In genomic region chr10:115001506-115002381, GRCh38 we compare ENCODE assay signal across 8 cellular contexts.
DNase-seq lines count a peak whose midpoint lies in the region; ATAC-seq and TF ChIP-seq lines count a peak whose summit lies in the region.

No MANE protein-coding gene starts in this region.

- H3K79me2 ChIP-seq in Karpas-422 (ENCODE audit: low read length), result no peaks in the 10 kb centered on the region

- H3K9ac ChIP-seq in Karpas-422 (ENCODE audit: low read length), result no peak overlapping the region

- peaks cover 2% of the 10 kb centered on the region; the same call in 1 of the 2 replicates for H3K27me3 ChIP-seq in Karpas-422 (ENCODE audit: low read length)

- no peaks in the 10 kb centered on the region for H3K9me3 ChIP-seq in Karpas-422 (ENCODE audit: low read length)

- TF ChIP-seq CTCF in WTC11 (IDR thresholded peaks at IDR 0.05) (no peak), nephron (IDR thresholded peaks at IDR 0.05; ENCODE audit: unreplicated experiment in 3 of 3) (no peak)

- H3K4me3 Mint-ChIP-seq in WTC11 (no peak overlapping the region), nephron (peak overlapping the region; percentile 56 to 76 (median 70))

- H3K9me2 ChIP-seq in Karpas-422 (replicated peaks; ENCODE audit: insufficient read depth, low read length), result no peaks in the 10 kb centered on the region

- H3K4me2 ChIP-seq in Karpas-422 (ENCODE audit: low read depth, low read length, poor library complexity, severe bottlenecking), result no peak overlapping the region

- H3K36me3 ChIP-seq in Karpas-422 (ENCODE audit: insufficient read depth, low read length), result no peaks in the 10 kb centered on the region

- H3K9me3 Mint-ChIP-seq in WTC11, result no peaks in the 10 kb centered on the region
- H3K9me3 Mint-ChIP-seq in nephron, result no peaks in the 10 kb centered on the region

- no peak overlapping the region for H3K4me3 ChIP-seq in Karpas-422 (ENCODE audit: low read length)

- POLR2A ChIA-PET in WTC11 (lab: Charles Lee), result no interaction called here

- H4K20me1 ChIP-seq in Karpas-422 (ENCODE audit: insufficient read depth, low read depth, low read length), result no peaks in the 10 kb centered on the region

- no peaks in the 10 kb centered on the region for H3K4me1 ChIP-seq in Karpas-422 (ENCODE audit: low read length)

- CTCF ChIA-PET in WTC11 (lab: Charles Lee), result interaction anchor here (1.0 to 1.8 kb wide), 2 partner anchors 24 to 122 kb away, joined by 3 to 8 read pairs; no protein-coding TSS in a partner anchor

- H3K36me3 Mint-ChIP-seq in WTC11 (no peaks in the 10 kb centered on the region), nephron (ENCODE audit: low read depth) (no peaks in the 10 kb centered on the region)

- ATAC-seq in GM18909 (IDR thresholded peaks at IDR 0.05; ENCODE audit: poor library complexity, unreplicated experiment) (peak; percentile 80), HG03066 (IDR thresholded peaks at IDR 0.05; ENCODE audit: low read depth, unreplicated experiment) (peak; percentile 61), WTC11 (peak; percentile 29)

- H3K4me1 Mint-ChIP-seq in WTC11 (peaks cover 30% of the 10 kb centered on the region), nephron (peaks cover 27% of the 10 kb centered on the region)

- H3K27ac ChIP-seq in Karpas-422 (ENCODE audit: low read length), result no peak overlapping the region

- H3K27me3 Mint-ChIP-seq in WTC11 (ENCODE audit: low read depth) (no peaks in the 10 kb centered on the region), nephron (ENCODE audit: low read depth) (peaks cover 4% of the 10 kb centered on the region)

- no peak overlapping the region for H2AFZ ChIP-seq in Karpas-422 (ENCODE audit: low read length)

- no peak for DNase-seq in WTC11 (ENCODE audit: low spot score)
- DNase-seq in NCI-H1105 (lab: John Stamatoyannopoulos, UW), result no peak
- DNase-seq in Karpas-422, result no peak
- no peak for DNase-seq in activated CD4-positive, CD25-positive, alpha-beta regulatory T cell (lab: John Stamatoyannopoulos, UW)
- no peak for DNase-seq in activated CD4-positive, alpha-beta T cell treated with anti-CD3 and anti-CD28 coated beads for 48 hours

- H3K27ac Mint-ChIP-seq in WTC11 (peak overlapping the region; percentile 26), nephron (peak overlapping the region; percentile 80 to 87 (median 83))

TF ChIP-seq in WTC11, 78 proteins besides CTCF, POLR2A, EP300 and RAD21:
- TF ChIP-seq SMAD4 (CRISPR knock-in tag; IDR thresholded peaks at IDR 0.05) (no peak), ZNF532 (CRISPR knock-in tag; IDR thresholded peaks at IDR 0.05; ENCODE audit: borderline replicate concordance) (no peak), NR1H2 (CRISPR knock-in tag; IDR thresholded peaks at IDR 0.05) (no peak), AR (CRISPR knock-in tag; IDR thresholded peaks at IDR 0.05) (no peak), GABPB1 (CRISPR knock-in tag; IDR thresholded peaks at IDR 0.05) (no peak), RELA (CRISPR knock-in tag; IDR thresholded peaks at IDR 0.05; ENCODE audit: borderline replicate concordance) (no peak), FOXP4 (CRISPR knock-in tag; IDR thresholded peaks at IDR 0.05) (no peak), TCF7 (CRISPR knock-in tag; IDR thresholded peaks at IDR 0.05; ENCODE audit: low read depth) (no peak), MAX (CRISPR knock-in tag; IDR thresholded peaks at IDR 0.05) (no peak)
- TF ChIP-seq, protein P1, sequence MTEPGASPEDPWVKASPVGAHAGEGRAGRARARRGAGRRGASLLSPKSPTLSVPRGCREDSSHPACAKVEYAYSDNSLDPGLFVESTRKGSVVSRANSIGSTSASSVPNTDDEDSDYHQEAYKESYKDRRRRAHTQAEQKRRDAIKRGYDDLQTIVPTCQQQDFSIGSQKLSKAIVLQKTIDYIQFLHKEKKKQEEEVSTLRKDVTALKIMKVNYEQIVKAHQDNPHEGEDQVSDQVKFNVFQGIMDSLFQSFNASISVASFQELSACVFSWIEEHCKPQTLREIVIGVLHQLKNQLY (CRISPR knock-in tag; IDR thresholded peaks at IDR 0.05), result no peak
- TF ChIP-seq, protein P2, sequence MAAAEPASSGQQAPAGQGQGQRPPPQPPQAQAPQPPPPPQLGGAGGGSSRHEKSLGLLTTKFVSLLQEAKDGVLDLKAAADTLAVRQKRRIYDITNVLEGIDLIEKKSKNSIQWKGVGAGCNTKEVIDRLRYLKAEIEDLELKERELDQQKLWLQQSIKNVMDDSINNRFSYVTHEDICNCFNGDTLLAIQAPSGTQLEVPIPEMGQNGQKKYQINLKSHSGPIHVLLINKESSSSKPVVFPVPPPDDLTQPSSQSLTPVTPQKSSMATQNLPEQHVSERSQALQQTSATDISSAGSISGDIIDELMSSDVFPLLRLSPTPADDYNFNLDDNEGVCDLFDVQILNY (CRISPR knock-in tag; IDR thresholded peaks at IDR 0.05), result no peak

Comparison
In these comparisons a context has a peak if more than half of its experiments do, and no peak if none do; other contexts are left out.
1. ATAC-seq: peak in every context shown above with its lines; median percentile 80 in GM18909; 61 in HG03066; 29 in WTC11.